ENCODE assay signal across 1 cellular context in the genomic region with DNA sequence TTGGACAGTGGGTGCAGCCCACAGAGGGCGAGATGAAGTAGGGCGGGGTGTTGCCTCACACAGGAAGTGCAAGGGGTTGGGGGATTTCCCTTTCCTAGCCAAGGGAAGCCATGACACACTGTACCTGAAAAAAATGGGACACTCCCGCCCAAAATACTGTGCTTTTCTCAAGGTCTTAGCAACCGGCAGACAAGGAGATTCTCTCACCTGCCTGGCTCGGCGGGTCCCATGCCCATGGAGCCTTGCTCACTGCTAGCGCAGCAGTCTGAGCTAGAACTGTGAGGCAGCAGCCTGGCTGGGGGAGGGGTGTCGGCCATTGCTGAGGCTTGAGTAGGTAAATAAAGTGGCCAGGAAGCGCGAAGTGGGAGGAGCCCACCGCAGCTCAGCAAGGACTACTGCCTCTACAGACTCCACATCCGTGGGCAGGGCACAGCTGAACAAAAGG.
TF ChIP-seq lines count a peak whose summit lies in the region.

No MANE protein-coding gene starts in this region.

TF ChIP-seq in GM23338, 12 proteins besides CTCF, POLR2A, EP300 and RAD21 (continued from another document):
- TF ChIP-seq, protein P1, sequence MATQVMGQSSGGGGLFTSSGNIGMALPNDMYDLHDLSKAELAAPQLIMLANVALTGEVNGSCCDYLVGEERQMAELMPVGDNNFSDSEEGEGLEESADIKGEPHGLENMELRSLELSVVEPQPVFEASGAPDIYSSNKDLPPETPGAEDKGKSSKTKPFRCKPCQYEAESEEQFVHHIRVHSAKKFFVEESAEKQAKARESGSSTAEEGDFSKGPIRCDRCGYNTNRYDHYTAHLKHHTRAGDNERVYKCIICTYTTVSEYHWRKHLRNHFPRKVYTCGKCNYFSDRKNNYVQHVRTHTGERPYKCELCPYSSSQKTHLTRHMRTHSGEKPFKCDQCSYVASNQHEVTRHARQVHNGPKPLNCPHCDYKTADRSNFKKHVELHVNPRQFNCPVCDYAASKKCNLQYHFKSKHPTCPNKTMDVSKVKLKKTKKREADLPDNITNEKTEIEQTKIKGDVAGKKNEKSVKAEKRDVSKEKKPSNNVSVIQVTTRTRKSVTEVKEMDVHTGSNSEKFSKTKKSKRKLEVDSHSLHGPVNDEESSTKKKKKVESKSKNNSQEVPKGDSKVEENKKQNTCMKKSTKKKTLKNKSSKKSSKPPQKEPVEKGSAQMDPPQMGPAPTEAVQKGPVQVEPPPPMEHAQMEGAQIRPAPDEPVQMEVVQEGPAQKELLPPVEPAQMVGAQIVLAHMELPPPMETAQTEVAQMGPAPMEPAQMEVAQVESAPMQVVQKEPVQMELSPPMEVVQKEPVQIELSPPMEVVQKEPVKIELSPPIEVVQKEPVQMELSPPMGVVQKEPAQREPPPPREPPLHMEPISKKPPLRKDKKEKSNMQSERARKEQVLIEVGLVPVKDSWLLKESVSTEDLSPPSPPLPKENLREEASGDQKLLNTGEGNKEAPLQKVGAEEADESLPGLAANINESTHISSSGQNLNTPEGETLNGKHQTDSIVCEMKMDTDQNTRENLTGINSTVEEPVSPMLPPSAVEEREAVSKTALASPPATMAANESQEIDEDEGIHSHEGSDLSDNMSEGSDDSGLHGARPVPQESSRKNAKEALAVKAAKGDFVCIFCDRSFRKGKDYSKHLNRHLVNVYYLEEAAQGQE (IDR thresholded peaks at IDR 0.05; ENCODE audit: unreplicated experiment): no peak
